Comparison of ENCODE assay signal across 1 cellular context in the genomic region with DNA sequence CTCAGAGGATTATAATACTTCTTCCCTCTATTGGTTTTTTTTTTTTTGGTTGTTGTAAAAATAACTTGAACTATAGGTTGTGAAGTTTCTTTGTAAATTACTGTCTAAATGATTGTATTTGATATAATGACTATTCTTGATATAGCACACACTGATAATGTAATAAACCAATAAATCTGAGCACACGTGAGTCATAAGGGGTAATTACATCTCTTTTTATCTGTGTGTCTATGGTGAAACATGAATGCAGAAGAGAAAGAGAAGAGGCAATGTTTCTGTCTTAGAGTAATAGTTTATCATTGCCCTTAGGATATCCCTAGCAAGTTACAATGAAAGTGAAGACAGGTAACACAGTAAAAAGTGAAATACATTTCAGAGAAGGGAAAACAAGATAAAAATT.
TF ChIP-seq lines count a peak whose summit lies in the region.

No MANE protein-coding gene starts in this region.

TF ChIP-seq in IMR-90, 13 proteins besides CTCF, POLR2A, EP300 and RAD21 (continued from another document):
- TF ChIP-seq, protein P1, sequence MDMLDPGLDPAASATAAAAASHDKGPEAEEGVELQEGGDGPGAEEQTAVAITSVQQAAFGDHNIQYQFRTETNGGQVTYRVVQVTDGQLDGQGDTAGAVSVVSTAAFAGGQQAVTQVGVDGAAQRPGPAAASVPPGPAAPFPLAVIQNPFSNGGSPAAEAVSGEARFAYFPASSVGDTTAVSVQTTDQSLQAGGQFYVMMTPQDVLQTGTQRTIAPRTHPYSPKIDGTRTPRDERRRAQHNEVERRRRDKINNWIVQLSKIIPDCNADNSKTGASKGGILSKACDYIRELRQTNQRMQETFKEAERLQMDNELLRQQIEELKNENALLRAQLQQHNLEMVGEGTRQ (IDR thresholded peaks at IDR 0.05; ENCODE audit: low read depth, low read length): no peak
- TF ChIP-seq BHLHE40 (IDR thresholded peaks at IDR 0.05; ENCODE audit: low read depth, low read length) (no peak), FOS (IDR thresholded peaks at IDR 0.05; ENCODE audit: low read depth, low read length) (no peak), RFX5 (IDR thresholded peaks at IDR 0.05; ENCODE audit: low read depth, low read length) (no peak), NFE2L2 (IDR thresholded peaks at IDR 0.05; ENCODE audit: low read depth, low read length) (no peak)
